17 cellular contexts compared by ENCODE assay signal in genomic region chr11:66932543-66932942, GRCh38. TPM values are rescaled to one million over a fixed set of nuclear protein-coding genes. Genes with fewer than 3 reads are reported as not detected.
DNase-seq lines count a peak whose midpoint lies in the region; ATAC-seq, FAIRE-seq and TF ChIP-seq lines count a peak whose summit lies in the region.
"Had no signal": no experiment of that assay in that cellular context is flagged by ENCODE, and none has a peak within 500 bp of the region (broad histone marks: within the 10 kb centered on the region; RNA-seq: fewer than 3 reads in every experiment).

No MANE protein-coding gene starts in this region.

- DNase-seq in A549 (ENCODE audit: low read depth in 1 of 2, low spot score in 1 of 2) (no peak), SK-N-DZ (ENCODE audit: low spot score) (peak; percentile 58), K562 (ENCODE audit: extremely low read depth in 1 of 4, low spot score in 3 of 4) (peak in 1 of 4 experiments; percentile 5), sciatic nerve (ENCODE audit: low spot score) (no peak)
- DNase-seq in activated CD4-positive, alpha-beta T cell treated with anti-CD3 and anti-CD28 coated beads, Interleukin-2, amount 10 ng/mL, durations not matched to agents 24 days and 14 days = no peak
- no peak for DNase-seq in activated naive CD8-positive, alpha-beta T cell treated with anti-CD3 and anti-CD28 coated beads, Interleukin-2, amount 50 U/mL, for 24 hours
- no peak for DNase-seq in activated CD8-positive, alpha-beta memory T cell treated with anti-CD3 and anti-CD28 coated beads, Interleukin-2, amount 50 U/mL, for 48 hours
- DNase-seq: Calu3; CD4-positive, CD25-positive, alpha-beta regulatory T cell; DMS 273 treated with DMSO at 0.1 percent for 48 hours; HCEC 1CT; HFFc6 had no signal

- H3K79me2 ChIP-seq in K562 (ENCODE audit: control insufficient read depth, insufficient read depth, low read length) = no peaks in the 10 kb centered on the region; the same call in 2 of the 3 replicates

- intact Hi-C loops in K562 (cut with micrococcal nuclease) (no loop called here), sciatic nerve (cut with DNase I) (no loop called here)
- intact Hi-C loops in activated CD4-positive, alpha-beta T cell treated with anti-CD3 and anti-CD28 coated beads, Interleukin-2, amount 10 ng/mL, durations not matched to agents 24 days and 14 days (cut with micrococcal nuclease) = no loop called here

- H3K9me3 Mint-ChIP-seq in activated CD4-positive, alpha-beta T cell treated with anti-CD3 and anti-CD28 coated beads, Interleukin-2, amount 10 ng/mL, durations not matched to agents 24 days and 14 days = no peaks in the 10 kb centered on the region
- H3K9me3 Mint-ChIP-seq in activated naive CD8-positive, alpha-beta T cell treated with anti-CD3 and anti-CD28 coated beads, Interleukin-2, amount 50 U/mL, for 24 hours = no peaks in the 10 kb centered on the region
- H3K9me3 Mint-ChIP-seq: HFFc6 had no signal

- no peaks in the 10 kb centered on the region for H3K4me1 Mint-ChIP-seq in activated CD4-positive, alpha-beta T cell treated with anti-CD3 and anti-CD28 coated beads, Interleukin-2, amount 10 ng/mL, durations not matched to agents 24 days and 14 days
- H3K4me1 Mint-ChIP-seq in activated naive CD8-positive, alpha-beta T cell treated with anti-CD3 and anti-CD28 coated beads, Interleukin-2, amount 50 U/mL, for 24 hours = no peaks in the 10 kb centered on the region

- H3K27me3 ChIP-seq in K562 (ENCODE audit: control insufficient read depth in 2 of 2, insufficient read depth in 2 of 2, low read length in 2 of 2) = no peaks in the 10 kb centered on the region

- peak overlapping the region; percentile 52 to 78; a peak in 4 of 6 replicates for H3K27ac ChIP-seq in A549
- H3K27ac ChIP-seq in K562 (ENCODE audit: extremely low read depth, low read depth, low read length) = peak overlapping the region; percentile 74
- H3K27ac ChIP-seq: HL-60 had no signal

- TF ChIP-seq CTCF in A549 (IDR thresholded peaks at IDR 0.05) (no peak), K562 (IDR thresholded peaks at IDR 0.05 in 2 of 3, conservative IDR thresholded peaks at IDR 0.05 in 1 of 3; ENCODE audit: insufficient read depth in 2 of 3, low read depth in 1 of 3, low read length in 3 of 3) (no peak)

- H2AFZ ChIP-seq in K562 (ENCODE audit: low read depth, low read length) = peak overlapping the region; percentile 80

- no peaks in the 10 kb centered on the region for H3K9me1 ChIP-seq in K562 (ENCODE audit: control insufficient read depth, insufficient read depth, low read length)

- BruUV-seq in K562 (replicated peaks; lab: Mats Ljungman, UMichigan) = no TSS peak

- H3K27ac Mint-ChIP-seq in activated CD4-positive, alpha-beta T cell treated with anti-CD3 and anti-CD28 coated beads, Interleukin-2, amount 10 ng/mL, durations not matched to agents 24 days and 14 days = no peak overlapping the region
- H3K27ac Mint-ChIP-seq in activated naive CD8-positive, alpha-beta T cell treated with anti-CD3 and anti-CD28 coated beads, Interleukin-2, amount 50 U/mL, for 24 hours = no peak overlapping the region
- H3K27ac Mint-ChIP-seq: CD4-positive, CD25-positive, alpha-beta regulatory T cell; HFFc6 had no signal

- H4K20me1 ChIP-seq in K562 (replicated peaks; ENCODE audit: control insufficient read depth, insufficient read depth, low read length) = no peaks in the 10 kb centered on the region

- H3K27me3 Mint-ChIP-seq in activated CD4-positive, alpha-beta T cell treated with anti-CD3 and anti-CD28 coated beads, Interleukin-2, amount 10 ng/mL, durations not matched to agents 24 days and 14 days = peaks cover 5% of the 10 kb centered on the region
- no peaks in the 10 kb centered on the region for H3K27me3 Mint-ChIP-seq in activated naive CD8-positive, alpha-beta T cell treated with anti-CD3 and anti-CD28 coated beads, Interleukin-2, amount 50 U/mL, for 24 hours

- H3K4me1 ChIP-seq in A549 (peaks cover 65% of the 10 kb centered on the region), K562 (replicated peaks in 1 of 2; ENCODE audit: control insufficient read depth in 2 of 2, insufficient read depth in 2 of 2, low read length in 2 of 2) (peaks cover 18 to 59% of the 10 kb centered on the region in 2 experiments)

- FAIRE-seq in A549 (lab: Jason Lieb, UNC) (no peak), K562 (lab: Jason Lieb, UNC) (no peak)
- FAIRE-seq: A204.1 had no signal

- H3K36me3 Mint-ChIP-seq in activated CD4-positive, alpha-beta T cell treated with anti-CD3 and anti-CD28 coated beads, Interleukin-2, amount 10 ng/mL, durations not matched to agents 24 days and 14 days (ENCODE audit: low read depth) = no peaks in the 10 kb centered on the region
- H3K36me3 Mint-ChIP-seq in activated naive CD8-positive, alpha-beta T cell treated with anti-CD3 and anti-CD28 coated beads, Interleukin-2, amount 50 U/mL, for 24 hours (ENCODE audit: low read depth) = no peaks in the 10 kb centered on the region
- H3K36me3 Mint-ChIP-seq: CD4-positive, CD25-positive, alpha-beta regulatory T cell had no signal

- H3K4me3 Mint-ChIP-seq in activated CD4-positive, alpha-beta T cell treated with anti-CD3 and anti-CD28 coated beads, Interleukin-2, amount 10 ng/mL, durations not matched to agents 24 days and 14 days = no peak overlapping the region
- H3K4me3 Mint-ChIP-seq in activated naive CD8-positive, alpha-beta T cell treated with anti-CD3 and anti-CD28 coated beads, Interleukin-2, amount 50 U/mL, for 24 hours = no peak overlapping the region
- H3K4me3 Mint-ChIP-seq: CD4-positive, CD25-positive, alpha-beta regulatory T cell; HFFc6 had no signal

- CTCF ChIA-PET in A549 (lab: Yijun Ruan, JAX) (interaction anchor here (0.6 to 2.4 kb wide), 6 partner anchors 10 to 1399 kb away, joined by 3 to 6 read pairs (median 4); no protein-coding TSS in a partner anchor), K562 (lab: Yijun Ruan, JAX; ENCODE audit: low intra/inter-chr PET ratio) (no interaction called here)

- H3K4me3 ChIP-seq in A549 (no peak overlapping the region), K562 (no peak overlapping the region)

- POLR2A ChIA-PET in A549 (lab: Yijun Ruan, JAX) = no interaction called here
- POLR2A ChIA-PET in K562 (lab: Yijun Ruan, JAX) = interaction anchor here (0.6 to 1.1 kb wide), 2 partner anchors 89 to 129 kb away, joined by 3 to 4 read pairs; partner anchors contain the start of gene RCE1

- H3K9me3 ChIP-seq in A549 (no peaks in the 10 kb centered on the region), K562 (replicated peaks; ENCODE audit: control insufficient read depth, insufficient read depth, low read depth, low read length) (no peaks in the 10 kb centered on the region)

- TF ChIP-seq POLR2A in A549 (IDR thresholded peaks at IDR 0.05; ENCODE audit: low read length) = no peak
- no peak for TF ChIP-seq POLR2A in K562 (conservative IDR thresholded peaks at IDR 0.05)

- peak overlapping the region; percentile 29; the same call in 2 of the 3 replicates for H3K4me2 ChIP-seq in A549
- peak overlapping the region; percentile 51 for H3K4me2 ChIP-seq in K562 (ENCODE audit: insufficient read depth, low read length)

- TF ChIP-seq EP300 in A549 (IDR thresholded peaks at IDR 0.05) (no peak), K562 (IDR thresholded peaks at IDR 0.05; ENCODE audit: low read length) (no peak)

- no peak for TF ChIP-seq RAD21 in A549 (conservative IDR thresholded peaks at IDR 0.05 in 1 of 2, IDR thresholded peaks at IDR 0.05 in 1 of 2)
- no peak for TF ChIP-seq RAD21 in K562 (CRISPR knock-in tag; conservative IDR thresholded peaks at IDR 0.05 in 1 of 2, IDR thresholded peaks at IDR 0.05 in 1 of 2)

- in situ Hi-C loops in K562 (cut with MboI) = no loop called here

- no peak for ATAC-seq in A549
- no peak for ATAC-seq in K562
- peak; percentile 18 for ATAC-seq in sciatic nerve
- ATAC-seq in activated naive CD8-positive, alpha-beta T cell treated with anti-CD3 and anti-CD28 coated beads, Interleukin-2, amount 50 U/mL, for 24 hours = no peak

- peak overlapping the region; percentile 4 to 59; a peak in 2 of 4 replicates for H3K9ac ChIP-seq in K562 (ENCODE audit: insufficient read depth in 1 of 2, low read depth in 2 of 2, low read length in 2 of 2)

- 94% methylated on average over 3 of the region's 3 CpGs for WGBS in A549 (ENCODE audit: missing lambda C conversion rate)
- 65% methylated on average over 3 of the region's 3 CpGs for WGBS in K562 (ENCODE audit: insufficient coverage, low coverage, missing lambda C conversion rate)

- H3K36me3 ChIP-seq in K562 (ENCODE audit: control insufficient read depth, insufficient read depth, low read length) = no peaks in the 10 kb centered on the region

RNA-seq across cellular contexts. Expression of gene PC, which starts 25.6 kb away (rescaled TPM):
- polyA plus RNA-seq in A549 (2011; rRNA removed) (14.2 and 15.7 TPM in 2 replicates), A549 (2017; fragmentation: RNase III; extraction: RNeasy Plus Mini Kit Qiagen cat#74134 plus additional on column Dnase treatment) (31.3 to 53.5 TPM (median 45.9 TPM) in 3 replicates), K562 (2011; rRNA removed) (6.1 and 11.2 TPM in 2 replicates), K562 (2014; fragmentation: Illumina TruSeq; extraction: Trizol) (13.7 and 20.7 TPM in 2 replicates), K562 (2014; fragmentation: Nextera tagmentation; extraction: Ambion mirVana) (under 1 TPM; 0.94 to 0.97 TPM), K562 (2014; rRNA removed) (10.4 and 26.1 TPM in 2 replicates)
- polyA plus RNA-seq in A549 (2012; cell fraction: cytosol; rRNA removed) = 25.1 and 29.6 TPM in 2 replicates
- polyA plus RNA-seq in A549 (2012; cell fraction: nucleus; rRNA removed) = 88.3 and 105 TPM in 2 replicates
- 31.5 and 37.8 TPM in 2 replicates for polyA minus RNA-seq in A549 (2011; rRNA and poly(A)+ RNA removed)
- 20.3 and 23.9 TPM in 2 replicates for polyA plus RNA-seq in SK-N-DZ (2014; cell fraction: cytosol; rRNA removed)
- polyA plus RNA-seq in SK-N-DZ (2014; cell fraction: nucleus; rRNA removed) = 39.3 and 44.0 TPM in 2 replicates
- total RNA-seq in K562 (2011; cell fraction: chromatin; rRNA removed; ENCODE audit: low replicate concordance) = 53.4 and 88.6 TPM in 2 replicates
- total RNA-seq in K562 (2011; cell fraction: nucleolus; rRNA removed) = 47.2 and 61.2 TPM in 2 replicates
- total RNA-seq in K562 (2011; cell fraction: nucleoplasm; rRNA removed) = 25.8 and 29.3 TPM in 2 replicates
- total RNA-seq in K562 (2014; rRNA removed) (11.1 and 22.7 TPM in 2 replicates), K562 (2014; rRNA removed; fragmentation: Illumina TruSeq; extraction: Trizol) (4.4 and 8.4 TPM in 2 replicates), K562 (2015; rRNA removed; fragmentation: Illumina TruSeq; extraction: Trizol) (8.7 and 9.9 TPM in 2 replicates), K562 (2021) (38.0 and 38.4 TPM in 2 replicates), sciatic nerve (103 TPM)
- polyA plus RNA-seq in K562 (2011; cell fraction: cytosol; rRNA removed) = 5.8 and 9.3 TPM in 2 replicates
- polyA plus RNA-seq in K562 (2011; cell fraction: nucleus; rRNA removed) = 43.6 and 55.7 TPM in 2 replicates
- polyA plus RNA-seq in K562 (2012) = 21.3 and 21.6 TPM in 2 replicates
- polyA minus RNA-seq in K562 (2011; rRNA and poly(A)+ RNA removed) = 6.5 and 7.7 TPM in 2 replicates
- polyA minus RNA-seq in K562 (2011; cell fraction: cytosol; rRNA and poly(A)+ RNA removed) = 10.8 and 16.8 TPM in 2 replicates
- polyA minus RNA-seq in K562 (2011; cell fraction: nucleus; rRNA and poly(A)+ RNA removed) = 13.3 and 13.7 TPM in 2 replicates
- 13.1 and 15.7 TPM in 2 replicates for total RNA-seq in activated CD4-positive, alpha-beta T cell treated with anti-CD3 and anti-CD28 coated beads, Interleukin-2, amount 10 ng/mL, durations not matched to agents 24 days and 14 days

RNA-seq across cellular contexts. Expression of gene C11orf86, which starts 42.6 kb away (rescaled TPM):
- polyA plus RNA-seq in A549 (2011; rRNA removed) (9.3 and 10.8 TPM in 2 replicates), A549 (2017; fragmentation: RNase III; extraction: RNeasy Plus Mini Kit Qiagen cat#74134 plus additional on column Dnase treatment) (39.7 to 59.6 TPM (median 56.4 TPM) in 3 replicates), K562 (2011; rRNA removed) (not detected in 2 replicates), K562 (2014; fragmentation: Illumina TruSeq; extraction: Trizol) (not detected in 2 replicates), K562 (2014; fragmentation: Nextera tagmentation; extraction: Ambion mirVana) (not detected), K562 (2014; rRNA removed) (not detected in 2 replicates)
- 34.5 and 42.5 TPM in 2 replicates for polyA plus RNA-seq in A549 (2012; cell fraction: cytosol; rRNA removed)
- polyA plus RNA-seq in A549 (2012; cell fraction: nucleus; rRNA removed) = 23.0 and 24.9 TPM in 2 replicates
- polyA minus RNA-seq in A549 (2011; rRNA and poly(A)+ RNA removed) = 2.7 and 5.4 TPM in 2 replicates
- polyA plus RNA-seq in SK-N-DZ (2014; cell fraction: cytosol; rRNA removed) = 0.57 TPM in 1 of 2 replicates, not detected in the other
- not detected in 2 replicates for polyA plus RNA-seq in SK-N-DZ (2014; cell fraction: nucleus; rRNA removed)
- total RNA-seq in K562 (2011; cell fraction: chromatin; rRNA removed; ENCODE audit: low replicate concordance) = not detected in 2 replicates
- total RNA-seq in K562 (2011; cell fraction: nucleolus; rRNA removed) = not detected in 2 replicates
- total RNA-seq in K562 (2011; cell fraction: nucleoplasm; rRNA removed) = not detected in 2 replicates
- total RNA-seq in K562 (2014; rRNA removed) (not detected in 2 replicates), K562 (2014; rRNA removed; fragmentation: Illumina TruSeq; extraction: Trizol) (not detected in 2 replicates), K562 (2015; rRNA removed; fragmentation: Illumina TruSeq; extraction: Trizol) (not detected in 2 replicates), K562 (2021) (not detected in 2 replicates), sciatic nerve (not detected)
- not detected in 2 replicates for polyA plus RNA-seq in K562 (2011; cell fraction: cytosol; rRNA removed)
- not detected in 2 replicates for polyA plus RNA-seq in K562 (2011; cell fraction: nucleus; rRNA removed)
- polyA plus RNA-seq in K562 (2012) = not detected in 2 replicates
- polyA minus RNA-seq in K562 (2011; rRNA and poly(A)+ RNA removed) = not detected in 2 replicates
- polyA minus RNA-seq in K562 (2011; cell fraction: cytosol; rRNA and poly(A)+ RNA removed) = 1.1 TPM in 1 of 2 replicates, not detected in the other
- polyA minus RNA-seq in K562 (2011; cell fraction: nucleus; rRNA and poly(A)+ RNA removed) = not detected in 2 replicates
- total RNA-seq in activated CD4-positive, alpha-beta T cell treated with anti-CD3 and anti-CD28 coated beads, Interleukin-2, amount 10 ng/mL, durations not matched to agents 24 days and 14 days = not detected in 2 replicates
- total RNA-seq: Calu3; CD4-positive, CD25-positive, alpha-beta regulatory T cell; Daoy; H4; HFFc6 had no signal
- polyA plus RNA-seq: AG04450; CD4-positive, CD25-positive, alpha-beta regulatory T cell had no signal
